Comparison of ENCODE assay signal across 11 cellular contexts in the genomic region with DNA sequence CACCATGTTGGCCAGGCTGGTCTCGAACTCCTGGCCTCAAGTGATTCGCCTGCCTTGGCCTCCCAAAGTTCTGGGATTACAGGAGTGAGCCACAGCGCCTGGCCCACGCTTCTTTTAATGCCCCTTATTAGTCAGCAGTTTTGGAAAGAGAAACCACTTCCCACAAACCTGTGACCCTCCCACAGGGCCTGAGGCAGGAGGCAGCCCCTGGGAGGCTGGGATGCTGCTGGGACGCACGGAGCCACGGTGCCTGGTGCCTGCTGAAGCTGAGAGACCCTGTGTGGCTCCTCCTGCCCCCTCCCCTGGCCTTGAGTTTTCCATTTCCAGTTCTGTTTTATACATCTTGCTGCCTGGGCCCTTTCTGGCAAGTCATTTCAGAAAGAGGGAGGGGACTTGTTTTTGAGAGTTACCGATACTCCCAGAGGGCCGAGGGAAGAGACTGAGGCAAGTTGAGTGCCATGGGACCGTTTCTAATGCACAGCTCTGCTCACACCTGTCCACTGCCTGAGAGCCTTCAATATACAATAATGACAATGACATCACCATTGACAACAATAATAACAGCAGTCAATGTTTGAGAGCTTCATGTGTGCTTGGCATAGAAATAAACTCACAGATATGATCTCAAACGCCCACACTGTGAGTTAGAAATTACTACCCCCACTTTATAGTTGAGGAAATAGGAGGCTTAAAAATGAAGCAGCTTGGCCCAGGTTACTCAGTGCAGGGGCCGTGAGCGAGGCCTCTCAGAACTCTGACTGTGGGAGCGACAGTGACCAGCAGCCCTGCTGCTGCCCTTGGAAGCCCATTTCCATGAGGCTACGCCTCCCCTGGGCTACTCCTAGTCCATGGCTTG.
DNase-seq lines count a peak whose midpoint lies in the region; ATAC-seq and TF ChIP-seq lines count a peak whose summit lies in the region.
"Had no signal": no experiment of that assay in that cellular context is flagged by ENCODE, and none has a peak within 500 bp of the region (broad histone marks: within the 10 kb centered on the region; RNA-seq: fewer than 3 reads in every experiment).

No MANE protein-coding gene starts in this region.

- H3K27me3 Mint-ChIP-seq in activated T-cell treated with anti-CD3 and anti-CD28 coated beads, Interleukin-2, amount 50 U/mL, for 4 hours (ENCODE audit: low read depth): no peaks in the 10 kb centered on the region
- peaks cover 12% of the 10 kb centered on the region for H3K27me3 Mint-ChIP-seq in Calu3 (ENCODE audit: unreplicated experiment)

- H3K4me1 Mint-ChIP-seq in activated T-cell treated with anti-CD3 and anti-CD28 coated beads, Interleukin-2, amount 50 U/mL, for 4 hours (ENCODE audit: low read depth): peaks cover 50% of the 10 kb centered on the region
- no peaks in the 10 kb centered on the region for H3K4me1 Mint-ChIP-seq in Calu3 (ENCODE audit: low read depth, unreplicated experiment)
- H3K4me1 Mint-ChIP-seq: mesothelial cell of epicardium had no signal

- no peaks in the 10 kb centered on the region for H3K9me3 ChIP-seq in esophagus squamous epithelium

- BruUV-seq in Calu3 (replicated peaks; lab: Mats Ljungman, UMichigan): no TSS peak

- intact Hi-C loops in Calu3 (cut with micrococcal nuclease; ENCODE audit: unreplicated experiment): no loop called here
- intact Hi-C loops in esophagus squamous epithelium (cut with DNase I): no loop called here

- peaks cover 0 to 2% (median 1%) of the 10 kb centered on the region in 3 donors for H3K4me1 ChIP-seq in esophagus squamous epithelium

- H3K36me3 Mint-ChIP-seq in activated T-cell treated with anti-CD3 and anti-CD28 coated beads, Interleukin-2, amount 50 U/mL, for 4 hours (ENCODE audit: insufficient read depth): no peaks in the 10 kb centered on the region
- no peaks in the 10 kb centered on the region for H3K36me3 Mint-ChIP-seq in Calu3 (ENCODE audit: insufficient read depth, unreplicated experiment)
- H3K36me3 Mint-ChIP-seq: mesothelial cell of epicardium had no signal

- H3K36me3 ChIP-seq in esophagus squamous epithelium: no peaks in the 10 kb centered on the region

- WGBS in esophagus squamous epithelium, 2 donors: 64 to 65% methylated on average over 9 to 13 of the region's 15 CpGs

- H3K27ac ChIP-seq in esophagus squamous epithelium: no peak overlapping the region

- H3K27ac Mint-ChIP-seq in Calu3 (ENCODE audit: unreplicated experiment): no peak overlapping the region
- H3K27ac Mint-ChIP-seq: mesothelial cell of epicardium had no signal

- no peaks in the 10 kb centered on the region for H3K9me3 Mint-ChIP-seq in activated T-cell treated with anti-CD3 and anti-CD28 coated beads, Interleukin-2, amount 50 U/mL, for 4 hours
- H3K9me3 Mint-ChIP-seq in Calu3 (ENCODE audit: low read depth, unreplicated experiment): no peaks in the 10 kb centered on the region
- H3K9me3 Mint-ChIP-seq: mesothelial cell of epicardium had no signal

- H3K4me3 Mint-ChIP-seq in activated T-cell treated with anti-CD3 and anti-CD28 coated beads, Interleukin-2, amount 50 U/mL, for 4 hours: no peak overlapping the region
- no peak overlapping the region for H3K4me3 Mint-ChIP-seq in Calu3 (ENCODE audit: low read depth, unreplicated experiment)
- H3K4me3 Mint-ChIP-seq: mesothelial cell of epicardium had no signal

- no peaks in the 10 kb centered on the region for H3K27me3 ChIP-seq in esophagus squamous epithelium

- CTCF ChIA-PET in Calu3 (lab: Charles Lee): no interaction called here

- DNase-seq in stimulated activated CD4-positive, alpha-beta T cell treated with anti-CD3 and anti-CD28 coated beads, Interleukin-1b, Interleukin-23, amount 100 ng/mL, for 48 hours: peak; percentile 62
- DNase-seq in stimulated activated CD4-positive, alpha-beta T cell treated with anti-CD3 and anti-CD28 coated beads, Interleukin-4, amount 100 ng/mL, for 1 hour: no peak
- DNase-seq in activated T-cell treated with anti-CD3 and anti-CD28 coated beads, Interleukin-2, amount 50 U/mL, for 4 hours: no peak
- DNase-seq in Calu3: no peak
- DNase-seq in esophagus squamous epithelium (lab: John Stamatoyannopoulos, UW): no peak
- DNase-seq: DMS79, hippocampal formation had no signal

- no peak overlapping the region for H3K4me3 ChIP-seq in esophagus squamous epithelium

- TF ChIP-seq CTCF in Calu3 (IDR thresholded peaks at IDR 0.05; ENCODE audit: unreplicated experiment): no peak
- TF ChIP-seq CTCF in esophagus squamous epithelium (IDR thresholded peaks at IDR 0.05): no peak

- ATAC-seq in HG02981 (IDR thresholded peaks at IDR 0.05; ENCODE audit: unreplicated experiment) (peak; percentile 57), GM19455 (IDR thresholded peaks at IDR 0.05; ENCODE audit: unreplicated experiment) (no peak), GM21360 (IDR thresholded peaks at IDR 0.05; ENCODE audit: unreplicated experiment) (no peak)
- peak; percentile 68 to 70 for ATAC-seq in activated T-cell treated with anti-CD3 and anti-CD28 coated beads, Interleukin-2, amount 50 U/mL, for 4 hours

- no peak for TF ChIP-seq POLR2A in esophagus squamous epithelium (IDR thresholded peaks at IDR 0.05)

Comparison
In these comparisons a context has a peak if more than half of its experiments do, and no peak if none do; other contexts are left out.
1. ATAC-seq: peak in HG02981 (single experiment) and activated T-cell treated with anti-CD3 and anti-CD28 coated beads, Interleukin-2, amount 50 U/mL, for 4 hours (2 of 2); none in GM19455 (single experiment) and GM21360 (single experiment).